In genomic region chr2:141534671-141535359, GRCh38 we compare ENCODE assay signal across 13 cellular contexts.
DNase-seq lines count a peak whose midpoint lies in the region; ATAC-seq, FAIRE-seq and TF ChIP-seq lines count a peak whose summit lies in the region.
"Had no signal": no experiment of that assay in that cellular context is flagged by ENCODE, and none has a peak within 500 bp of the region (broad histone marks: within the 10 kb centered on the region; RNA-seq: fewer than 3 reads in every experiment).

No MANE protein-coding gene starts in this region.

- H4K20me1 ChIP-seq in DND-41 (ENCODE audit: insufficient read depth, low read length), result no peaks in the 10 kb centered on the region
- no peaks in the 10 kb centered on the region for H4K20me1 ChIP-seq in astrocyte (ENCODE audit: insufficient read depth, low read length)

- H3K27me3 ChIP-seq in DND-41 (ENCODE audit: insufficient read depth, low read length, poor library complexity) (no peaks in the 10 kb centered on the region), astrocyte (ENCODE audit: insufficient read depth, low read length) (no peaks in the 10 kb centered on the region), left lung (no peaks in the 10 kb centered on the region)
- H3K27me3 ChIP-seq: foreskin keratinocyte, Peyer's patch had no signal

- no peaks in the 10 kb centered on the region for H3K36me3 Mint-ChIP-seq in astrocyte (ENCODE audit: low read depth, unreplicated experiment)

- H3K4me2 ChIP-seq in DND-41 (ENCODE audit: insufficient read depth, low read length) (peak overlapping the region; percentile 35), astrocyte (ENCODE audit: low read length) (no peak overlapping the region)

- FAIRE-seq in astrocyte (lab: Jason Lieb, UNC), result no peak

- no peak overlapping the region for H3K4me3 Mint-ChIP-seq in astrocyte (ENCODE audit: unreplicated experiment)

- peaks cover 18% of the 10 kb centered on the region for H3K4me1 ChIP-seq in DND-41 (ENCODE audit: insufficient read depth, low read length)
- no peaks in the 10 kb centered on the region for H3K4me1 ChIP-seq in astrocyte (ENCODE audit: insufficient read depth, low read length)
- H3K4me1 ChIP-seq in left lung, result no peaks in the 10 kb centered on the region
- H3K4me1 ChIP-seq: foreskin keratinocyte, Peyer's patch had no signal

- peak; percentile 85 for ATAC-seq in DND-41 (ENCODE audit: insufficient read depth, low read depth)
- ATAC-seq in GM21390 (IDR thresholded peaks at IDR 0.05; ENCODE audit: unreplicated experiment), result peak; percentile 92
- peak; percentile 91 for ATAC-seq in HG03354 (IDR thresholded peaks at IDR 0.05; ENCODE audit: poor library complexity, severe bottlenecking, unreplicated experiment)
- ATAC-seq in left lung, result no peak
- ATAC-seq: foreskin keratinocyte; HCT116; stimulated activated naive CD8-positive, alpha-beta T cell treated with anti-CD3 and anti-CD28 coated beads, Interleukin-15, Interleukin-2, amounts not matched to agents 100 U/mL and 50 U/mL, for 24 hours had no signal

- H3K4me3 ChIP-seq in DND-41 (ENCODE audit: low read depth in 1 of 2, low read length in 2 of 2) (no peak overlapping the region), astrocyte (ENCODE audit: insufficient read depth, low read depth, low read length) (no peak overlapping the region), left lung (no peak overlapping the region)
- H3K4me3 ChIP-seq: Peyer's patch had no signal

- H3K36me3 ChIP-seq in DND-41 (ENCODE audit: insufficient read depth, low read length) (no peaks in the 10 kb centered on the region), astrocyte (ENCODE audit: insufficient read depth, low read length) (no peaks in the 10 kb centered on the region), left lung (no peaks in the 10 kb centered on the region)
- H3K36me3 ChIP-seq: Peyer's patch had no signal

- H3K9me3 ChIP-seq in DND-41 (ENCODE audit: insufficient read depth, low read length, severe bottlenecking) (no peaks in the 10 kb centered on the region), astrocyte (ENCODE audit: insufficient read depth, low read depth, low read length) (no peaks in the 10 kb centered on the region), left lung (no peaks in the 10 kb centered on the region)
- H3K9me3 ChIP-seq: Peyer's patch had no signal

- H3K79me2 ChIP-seq in DND-41 (ENCODE audit: insufficient read depth, low read length) (no peaks in the 10 kb centered on the region), astrocyte (ENCODE audit: insufficient read depth, low read length) (no peaks in the 10 kb centered on the region)

- intact Hi-C loops in left lung (cut with DNase I), result no loop called here

- DNase-seq in DND-41 (peak; percentile 16), astrocyte (ENCODE audit: low read depth) (no peak), SW480 (ENCODE audit: low spot score) (no peak), DMS53 treated with DMSO at 0.1 percent for 48 hours (lab: John Stamatoyannopoulos, UW; ENCODE audit: unreplicated experiment) (no peak), left lung (no peak), COLO829 (ENCODE audit: low spot score) (no peak)
- DNase-seq: foreskin keratinocyte; occipital lobe; Peyer's patch; stimulated activated naive CD8-positive, alpha-beta T cell treated with anti-CD3 and anti-CD28 coated beads, Interleukin-15, Interleukin-2, amounts not matched to agents 100 U/mL and 50 U/mL, for 24 hours had no signal

- peak overlapping the region; percentile 22 for H3K27ac Mint-ChIP-seq in astrocyte (ENCODE audit: unreplicated experiment)

- H2AFZ ChIP-seq in DND-41 (ENCODE audit: low read depth, low read length), result peak overlapping the region; percentile 68
- peak overlapping the region; percentile 43 for H2AFZ ChIP-seq in astrocyte (ENCODE audit: low read depth, low read length)

- peak overlapping the region; percentile 78 for H3K27ac ChIP-seq in DND-41 (ENCODE audit: low read length)
- no peak overlapping the region for H3K27ac ChIP-seq in astrocyte (ENCODE audit: low read depth, low read length)
- no peak overlapping the region for H3K27ac ChIP-seq in left lung
- H3K27ac ChIP-seq: foreskin keratinocyte, Peyer's patch had no signal

- no peaks in the 10 kb centered on the region for H3K27me3 Mint-ChIP-seq in astrocyte (ENCODE audit: low read depth, unreplicated experiment)

- H3K9ac ChIP-seq in DND-41 (ENCODE audit: low read depth, low read length) (peak overlapping the region; percentile 22; the same call in 1 of the 2 replicates), astrocyte (ENCODE audit: low read length) (no peak overlapping the region)

- H3K9me3 Mint-ChIP-seq in astrocyte (ENCODE audit: unreplicated experiment), result no peaks in the 10 kb centered on the region

- no peaks in the 10 kb centered on the region for H3K4me1 Mint-ChIP-seq in astrocyte (ENCODE audit: low read depth, unreplicated experiment)

- TF ChIP-seq CTCF in DND-41 (IDR thresholded peaks at IDR 0.05; ENCODE audit: borderline replicate concordance, extremely low read depth, low read length, poor library complexity, severe bottlenecking) (no peak), astrocyte (IDR thresholded peaks at IDR 0.05; ENCODE audit: insufficient read depth, low read depth, low read length) (no peak), left lung (IDR thresholded peaks at IDR 0.05) (no peak)
